Comparison of ENCODE assay signal across 9 cellular contexts in genomic region chr5:95835682-95836405, GRCh38. TPM values are rescaled to one million over a fixed set of nuclear protein-coding genes. Genes with fewer than 3 reads are reported as not detected.
A peak's percentile ranks its signal among the peaks of the same experiment; 100 is the strongest.
DNase-seq lines count a peak whose midpoint lies in the region; ATAC-seq and TF ChIP-seq lines count a peak whose summit lies in the region.
"Had no signal": no experiment of that assay in that cellular context is flagged by ENCODE, and none has a peak within 500 bp of the region (broad histone marks: within the 10 kb centered on the region; RNA-seq: fewer than 3 reads in every experiment).

No MANE protein-coding gene starts in this region.

- peak overlapping the region; percentile 77 for H3K4me3 Mint-ChIP-seq in Caco-2 (ENCODE audit: unreplicated experiment)

- TF ChIP-seq POLR2A in ovary (IDR thresholded peaks at IDR 0.05), result no peak

- peaks cover 8% of the 10 kb centered on the region for H3K36me3 Mint-ChIP-seq in Caco-2 (ENCODE audit: insufficient read depth, unreplicated experiment)

- intact Hi-C loops in Caco-2 (cut with micrococcal nuclease; ENCODE audit: unreplicated experiment), result loop anchor here (1.0 to 2.0 kb wide), 6 partner anchors 11 to 192 kb away; partner anchors contain the start of gene GLRX
- intact Hi-C loops in ovary (cut with DNase I), result loop anchor here in 1 of 4 donors (5.0 kb wide), 1 partner anchor 49 kb away; no protein-coding TSS in a partner anchor

- H3K4me2 ChIP-seq in OCI-LY3 (ENCODE audit: low read length) (peak overlapping the region; percentile 68), parathyroid adenoma (ENCODE audit: low read length) (peak overlapping the region; percentile 14)

- H3K79me2 ChIP-seq in OCI-LY3 (ENCODE audit: low read length) (no peaks in the 10 kb centered on the region), parathyroid adenoma (no peaks in the 10 kb centered on the region)

- DNase-seq in Caco-2 (no peak), ovary (no peak), DMS53 treated with DMSO at 0.1 percent for 48 hours (lab: John Stamatoyannopoulos, UW; ENCODE audit: unreplicated experiment) (no peak), COR-L47 (lab: John Stamatoyannopoulos, UW) (no peak)
- DNase-seq in effector CD4-positive, alpha-beta T cell, result peak; percentile 24
- DNase-seq: left cardiac atrium had no signal

- BruUV-seq in Caco-2 (replicated peaks; lab: Mats Ljungman, UMichigan), result no TSS peak

- CTCF ChIA-PET in Caco-2 (lab: Charles Lee), result interaction anchor here (1.2 to 1.5 kb wide), 2 partner anchors 55 kb away, joined by 5 to 28 read pairs; no protein-coding TSS in a partner anchor

- peaks cover 25% of the 10 kb centered on the region for H3K4me1 Mint-ChIP-seq in Caco-2 (ENCODE audit: low read depth, unreplicated experiment)

- H3K36me3 ChIP-seq in Caco-2 (ENCODE audit: control insufficient read depth, insufficient read depth, low read length) (no peaks in the 10 kb centered on the region), OCI-LY3 (replicated peaks; ENCODE audit: low read depth, low read length) (no peaks in the 10 kb centered on the region), parathyroid adenoma (ENCODE audit: control insufficient read depth, insufficient read depth, low read length) (no peaks in the 10 kb centered on the region), ovary (no peaks in the 10 kb centered on the region)

- H3K27ac ChIP-seq in OCI-LY3 (ENCODE audit: low read length) (peak overlapping the region; percentile 93; the same call in 1 of the 2 replicates), parathyroid adenoma (peak overlapping the region; percentile 11), ovary (no peak overlapping the region)

- H3K9ac ChIP-seq in OCI-LY3 (ENCODE audit: low read length) (peak overlapping the region; percentile 75), parathyroid adenoma (no peak overlapping the region)

- H3K27me3 ChIP-seq in Caco-2 (replicated peaks; ENCODE audit: control insufficient read depth, insufficient read depth, low read length) (no peaks in the 10 kb centered on the region), OCI-LY3 (ENCODE audit: low read depth, low read length) (no peaks in the 10 kb centered on the region), parathyroid adenoma (ENCODE audit: control insufficient read depth, insufficient read depth, low read length) (no peaks in the 10 kb centered on the region), ovary (no peaks in the 10 kb centered on the region)

- H2AFZ ChIP-seq in OCI-LY3 (ENCODE audit: low read depth, low read length), result peak overlapping the region; percentile 15; the same call in 1 of the 2 replicates
- H2AFZ ChIP-seq in parathyroid adenoma, result peak overlapping the region; percentile 69

- POLR2A ChIA-PET in Caco-2 (lab: Charles Lee), result no interaction called here

- TF ChIP-seq CTCF in Caco-2 (IDR thresholded peaks at IDR 0.05; ENCODE audit: insufficient read depth in 1 of 2, low read depth in 1 of 2, low read length in 1 of 2, severe bottlenecking in 1 of 2, unreplicated experiment in 1 of 2) (no peak), OCI-LY3 (IDR thresholded peaks at IDR 0.05; ENCODE audit: low read depth, low read length) (no peak), parathyroid adenoma (IDR thresholded peaks at IDR 0.05) (no peak), ovary (IDR thresholded peaks at IDR 0.05) (no peak)

- 63 to 70% (median 66%) methylated on average over 10 of the region's 10 CpGs for WGBS in ovary, 3 donors

- H3K27ac Mint-ChIP-seq in Caco-2 (ENCODE audit: unreplicated experiment), result peak overlapping the region; percentile 87

- no peak for TF ChIP-seq EP300 in ovary (IDR thresholded peaks at IDR 0.05)

- H3K4me3 ChIP-seq in Caco-2 (ENCODE audit: low read depth, low read length) (no peak overlapping the region), OCI-LY3 (ENCODE audit: low read length) (peak overlapping the region; percentile 76), parathyroid adenoma (ENCODE audit: low read depth, low read length) (no peak overlapping the region), ovary (no peak overlapping the region)

- ATAC-seq in GM18511 (IDR thresholded peaks at IDR 0.05; ENCODE audit: unreplicated experiment), result no peak

- no peaks in the 10 kb centered on the region for H3K4me1 ChIP-seq in Caco-2
- peaks cover 39% of the 10 kb centered on the region for H3K4me1 ChIP-seq in OCI-LY3 (ENCODE audit: low read length)
- H3K4me1 ChIP-seq in parathyroid adenoma, result peaks cover 13% of the 10 kb centered on the region
- H3K4me1 ChIP-seq in ovary (ENCODE audit: insufficient read depth), result no peaks in the 10 kb centered on the region

- H4K20me1 ChIP-seq in OCI-LY3 (ENCODE audit: insufficient read depth, low read length), result no peaks in the 10 kb centered on the region

- H3K9me3 ChIP-seq in Caco-2, result no peaks in the 10 kb centered on the region
- H3K9me3 ChIP-seq in OCI-LY3 (ENCODE audit: insufficient read depth, low read length), result no peaks in the 10 kb centered on the region
- H3K9me3 ChIP-seq in parathyroid adenoma (ENCODE audit: control insufficient read depth, low read length), result no peaks in the 10 kb centered on the region
- H3K9me3 ChIP-seq in ovary, result no peaks in the 10 kb centered on the region

- H3K9me3 Mint-ChIP-seq in Caco-2 (ENCODE audit: unreplicated experiment), result no peaks in the 10 kb centered on the region

- H3K27me3 Mint-ChIP-seq in Caco-2 (ENCODE audit: insufficient read depth, unreplicated experiment), result no peaks in the 10 kb centered on the region

RNA-seq across cellular contexts. Expression of gene GLRX, which starts 13.3 kb away (rescaled TPM):
- total RNA-seq in Caco-2 (2022), result 17.9 and 26.4 TPM in 2 replicates
- 10 to 100 TPM in 4 of 7 donors, 1 to 10 TPM in 3; 4.1 to 17.8 (median 11.3) TPM for total RNA-seq in ovary
- 10 to 100 TPM; 16.7 to 35.7 TPM for polyA plus RNA-seq in ovary

Comparison
In these comparisons a context has a peak if more than half of its experiments do, and no peak if none do; other contexts are left out.
1. H3K27ac ChIP-seq: peak in OCI-LY3 (single experiment) and parathyroid adenoma (single experiment); none in ovary (0 of 2).